In the genomic region with DNA sequence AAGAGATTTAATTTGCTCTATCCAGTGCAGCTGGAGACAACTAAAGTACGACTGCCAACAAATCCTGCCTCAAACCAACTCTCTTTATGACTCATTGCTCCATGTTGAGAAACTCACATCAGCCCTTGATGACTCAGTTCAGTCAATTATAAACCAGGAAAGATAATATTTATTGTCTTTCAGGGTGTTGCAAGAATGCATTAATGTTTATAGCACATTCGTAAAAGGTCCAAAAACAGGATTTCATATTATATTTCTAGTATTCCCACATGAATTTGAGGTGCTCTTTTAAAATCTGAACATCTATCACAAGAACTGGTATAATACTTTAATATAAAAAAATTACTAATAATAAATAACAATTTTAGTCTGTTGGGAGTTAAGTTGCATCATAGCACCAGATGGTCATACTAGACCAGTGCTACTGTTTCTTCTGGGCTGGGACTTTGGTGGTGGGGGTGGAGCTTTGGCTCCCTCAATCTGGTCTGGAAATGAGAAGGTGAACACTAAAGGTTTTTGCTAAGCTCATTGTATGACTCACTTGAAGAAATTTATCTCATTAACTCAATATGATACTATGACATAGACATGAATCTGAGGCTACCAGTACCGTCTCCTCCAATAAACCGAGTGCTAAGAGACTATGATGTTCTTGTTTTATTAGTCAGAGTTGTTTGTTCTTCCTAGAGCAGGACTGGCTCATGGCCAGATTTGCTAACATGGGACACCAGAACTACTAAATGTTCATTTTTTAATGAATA, we compare ENCODE assay signal across 8 cellular contexts. TPM values are rescaled to one million over a fixed set of nuclear protein-coding genes. Genes with fewer than 3 reads are reported as not detected.
DNase-seq lines count a peak whose midpoint lies in the region; ATAC-seq and TF ChIP-seq lines count a peak whose summit lies in the region.

No MANE protein-coding gene starts in this region.

- no peaks in the 10 kb centered on the region for H3K79me2 ChIP-seq in mammary epithelial cell (ENCODE audit: insufficient read depth, low read length)

- H3K4me3 ChIP-seq in mammary epithelial cell (replicated peaks in 1 of 3; ENCODE audit: insufficient read depth in 1 of 3, low read depth in 2 of 3, low read length in 3 of 3) (no peak overlapping the region), muscle layer of duodenum (ENCODE audit: low read depth in 1 of 2, low read length in 2 of 2) (no peak overlapping the region)

- no peaks in the 10 kb centered on the region for H3K36me3 ChIP-seq in mammary epithelial cell (ENCODE audit: insufficient read depth, low read length)
- no peaks in the 10 kb centered on the region for H3K36me3 ChIP-seq in muscle layer of duodenum (ENCODE audit: control insufficient read depth in 1 of 2, insufficient read depth in 2 of 2, low read length in 2 of 2)

- no peak for TF ChIP-seq CTCF in mammary epithelial cell (conservative IDR thresholded peaks at IDR 0.05 in 1 of 2, IDR thresholded peaks at IDR 0.05 in 1 of 2; ENCODE audit: extremely low read depth in 1 of 2, insufficient read depth in 1 of 2, low read depth in 1 of 2, low read length in 2 of 2)

- dilution Hi-C loops in mammary epithelial cell (cut with HindIII; ENCODE audit: low sequenced_read_pairs): no loop called here

- H3K27me3 ChIP-seq in mammary epithelial cell (ENCODE audit: insufficient read depth, low read length): no peaks in the 10 kb centered on the region
- no peaks in the 10 kb centered on the region for H3K27me3 ChIP-seq in muscle layer of duodenum (ENCODE audit: low read depth, low read length)

- H3K27ac ChIP-seq in mammary epithelial cell (ENCODE audit: insufficient read depth, low read depth, low read length) (peak overlapping the region; percentile 100), muscle layer of duodenum (ENCODE audit: low read length) (peak overlapping the region; percentile 42)

- H3K9me3 ChIP-seq in mammary epithelial cell (replicated peaks; ENCODE audit: insufficient read depth, low read length): no peaks in the 10 kb centered on the region
- H3K9me3 ChIP-seq in muscle layer of duodenum (ENCODE audit: control insufficient read depth in 1 of 2, low read length in 2 of 2): no peaks in the 10 kb centered on the region

- in situ Hi-C loops in mammary epithelial cell (cut with MboI; ENCODE audit: low sequenced_read_pairs in 2 of 2): no loop called here

- H3K4me1 ChIP-seq in mammary epithelial cell (ENCODE audit: insufficient read depth, low read length) (peaks cover 35% of the 10 kb centered on the region), muscle layer of duodenum (ENCODE audit: control insufficient read depth in 1 of 2, insufficient read depth in 2 of 2, low read length in 2 of 2) (peaks cover 0 to 7% of the 10 kb centered on the region in 2 donors)

- no peaks in the 10 kb centered on the region for H4K20me1 ChIP-seq in mammary epithelial cell (ENCODE audit: insufficient read depth, low read length)

- 3% methylated on average over 4 of the region's 4 CpGs for WGBS in mammary epithelial cell (ENCODE audit: low coverage, missing lambda C conversion rate)

- peak; percentile 85 for ATAC-seq in GM18508 (IDR thresholded peaks at IDR 0.05; ENCODE audit: insufficient read depth, unreplicated experiment)
- peak; percentile 78 for ATAC-seq in HG03039 (IDR thresholded peaks at IDR 0.05; ENCODE audit: unreplicated experiment)

- DNase-seq in A172 (ENCODE audit: low spot score) (peak; percentile 99), NOMO-1 (lab: John Stamatoyannopoulos, UW; ENCODE audit: unreplicated experiment in 2 of 2) (peak; percentile 91 to 96), mammary epithelial cell (peak; percentile 99), occipital lobe (lab: John Stamatoyannopoulos, UW) (no peak), NCI-H2107 (lab: John Stamatoyannopoulos, UW) (no peak)

- BruUV-seq in mammary epithelial cell (replicated peaks; lab: Mats Ljungman, UMichigan): no TSS peak

- intact Hi-C loops in mammary epithelial cell (cut with micrococcal nuclease): loop anchor here (1.0 kb wide), 4 partner anchors 18 to 165 kb away; no protein-coding TSS in a partner anchor

- no peak overlapping the region for H2AFZ ChIP-seq in mammary epithelial cell (ENCODE audit: low read depth, low read length)

- H3K9ac ChIP-seq in mammary epithelial cell (ENCODE audit: insufficient read depth, low read length): peak overlapping the region; percentile 92

- CTCF ChIA-PET in mammary epithelial cell (lab: Charles Lee; ENCODE audit: low non-redundant PET): interaction anchor here (0.6 to 0.7 kb wide), 3 partner anchors 19 to 30 kb away, joined by 3 to 4 read pairs (median 3); partner anchors contain the start of gene MAP3K20

- H3K4me2 ChIP-seq in mammary epithelial cell (ENCODE audit: insufficient read depth, low read depth, low read length): peak overlapping the region; percentile 79

RNA-seq across cellular contexts. Expression of gene MAP3K20, which starts 26.6 kb away (rescaled TPM):
- total RNA-seq in A172 (2014; rRNA removed; shearing (Covaris generic)): 43.2 and 51.4 TPM in 2 replicates
- 100 to 1,000 TPM in 1 of 2 donors, 10 to 100 TPM in 1; 31.8 to 109 TPM for total RNA-seq in mammary epithelial cell
- 39.0 TPM for polyA plus RNA-seq in mammary epithelial cell
- 48.2 TPM for polyA minus RNA-seq in mammary epithelial cell
- 14.2 TPM for total RNA-seq in occipital lobe

Comparison
In these comparisons a context has a peak if more than half of its experiments do, and no peak if none do; other contexts are left out.
1. DNase-seq: peak in A172 (single experiment), NOMO-1 (2 of 2) and mammary epithelial cell (single experiment); none in occipital lobe (single experiment) and NCI-H2107 (single experiment).